Comparison of ENCODE assay signal across 8 cellular contexts in genomic region chrX:139932901-139933796, GRCh38. TPM values are rescaled to one million over a fixed set of nuclear protein-coding genes. Genes with fewer than 3 reads are reported as not detected.
A peak's percentile ranks its signal among the peaks of the same experiment; 100 is the strongest.
DNase-seq lines count a peak whose midpoint lies in the region; ATAC-seq and TF ChIP-seq lines count a peak whose summit lies in the region.

TSS of gene ATP11C (minus strand) at chrX:139933053. CDS start at chrX:139932042, 1,011 bp downstream.

- no peaks in the 10 kb centered on the region for H3K4me1 ChIP-seq in cardiac muscle cell (ENCODE audit: low read depth)
- peaks cover 0 to 16% (median 2%) of the 10 kb centered on the region in 4 donors for H3K4me1 ChIP-seq in transverse colon

- H3K27ac ChIP-seq in KOPT-K1 (ENCODE audit: low read depth, low read length, poor library complexity, severe bottlenecking), result peak within 1 kb of the TSS; percentile 76
- peak within 1 kb of the TSS; percentile 86 for H3K27ac ChIP-seq in cardiac muscle cell
- H3K27ac ChIP-seq in transverse colon, result peak within 1 kb of the TSS; percentile 98

- H3K27me3 ChIP-seq in cardiac muscle cell (no peaks in the 10 kb centered on the region), transverse colon (no peaks in the 10 kb centered on the region)

- peak; percentile 87 for DNase-seq in EL
- DNase-seq in SKM-1 (lab: John Stamatoyannopoulos, UW; ENCODE audit: unreplicated experiment), result peak; percentile 50
- DNase-seq in activated naive CD8-positive, alpha-beta T cell treated with anti-CD3 and anti-CD28 coated beads, Interleukin-2, amount 10 ng/mL, durations not matched to agents 7 days and 5 days, result peak; percentile 79
- peak; percentile 81 to 92 for DNase-seq in cardiac muscle cell (ENCODE audit: low read depth in 1 of 2, low spot score in 1 of 2)
- peak; percentile 77 for DNase-seq in pons (ENCODE audit: low spot score)
- DNase-seq in transverse colon, result peak; percentile 88

- POLR2A ChIA-PET in activated naive CD8-positive, alpha-beta T cell treated with anti-CD3 and anti-CD28 coated beads, Interleukin-2, amount 10 ng/mL, durations not matched to agents 7 days and 5 days (lab: Charles Lee), result no interaction called here

- H3K36me3 Mint-ChIP-seq in activated naive CD8-positive, alpha-beta T cell treated with anti-CD3 and anti-CD28 coated beads, Interleukin-2, amount 10 ng/mL, durations not matched to agents 7 days and 5 days, result peaks cover 3% of the 10 kb centered on the region

- H3K27ac Mint-ChIP-seq in activated naive CD8-positive, alpha-beta T cell treated with anti-CD3 and anti-CD28 coated beads, Interleukin-2, amount 10 ng/mL, durations not matched to agents 7 days and 5 days, result peak within 1 kb of the TSS; percentile 98

- peaks cover 12% of the 10 kb centered on the region for H3K4me1 Mint-ChIP-seq in activated naive CD8-positive, alpha-beta T cell treated with anti-CD3 and anti-CD28 coated beads, Interleukin-2, amount 10 ng/mL, durations not matched to agents 7 days and 5 days

- no peaks in the 10 kb centered on the region for H3K27me3 Mint-ChIP-seq in activated naive CD8-positive, alpha-beta T cell treated with anti-CD3 and anti-CD28 coated beads, Interleukin-2, amount 10 ng/mL, durations not matched to agents 7 days and 5 days

- intact Hi-C loops in transverse colon (cut with DNase I; ENCODE audit: low total_unique reads), result no loop called here

- no peak for TF ChIP-seq EP300 in transverse colon (IDR thresholded peaks at IDR 0.05; ENCODE audit: low read depth)

- ATAC-seq in GM21723 (IDR thresholded peaks at IDR 0.05; ENCODE audit: unreplicated experiment), result peak; percentile 79
- ATAC-seq in activated naive CD8-positive, alpha-beta T cell treated with anti-CD3 and anti-CD28 coated beads, Interleukin-2, amount 10 ng/mL, durations not matched to agents 7 days and 5 days (ENCODE audit: low read depth), result peak; percentile 77

- no peaks in the 10 kb centered on the region for H3K9me3 ChIP-seq in KOPT-K1 (ENCODE audit: insufficient read depth, low read length, poor library complexity, severe bottlenecking)
- no peaks in the 10 kb centered on the region for H3K9me3 ChIP-seq in cardiac muscle cell (ENCODE audit: low read depth)
- H3K9me3 ChIP-seq in transverse colon, result no peaks in the 10 kb centered on the region

- peak within 1 kb of the TSS; percentile 90 for H3K4me3 Mint-ChIP-seq in activated naive CD8-positive, alpha-beta T cell treated with anti-CD3 and anti-CD28 coated beads, Interleukin-2, amount 10 ng/mL, durations not matched to agents 7 days and 5 days

- TF ChIP-seq CTCF in cardiac muscle cell (IDR thresholded peaks at IDR 0.05; ENCODE audit: low read depth, low read length), result no peak
- TF ChIP-seq CTCF in transverse colon (IDR thresholded peaks at IDR 0.05), result no peak

- no peaks in the 10 kb centered on the region for H3K9me3 Mint-ChIP-seq in activated naive CD8-positive, alpha-beta T cell treated with anti-CD3 and anti-CD28 coated beads, Interleukin-2, amount 10 ng/mL, durations not matched to agents 7 days and 5 days

- WGBS in transverse colon (ENCODE audit: low coverage in 1 of 2), 2 donors, result 42% methylated on average over 52 of the region's 52 CpGs; no CpG with 5 or more reads in 1 of the 2 donors

- TF ChIP-seq POLR2A in transverse colon (IDR thresholded peaks at IDR 0.05), result peak; percentile 85

- H3K36me3 ChIP-seq in KOPT-K1 (ENCODE audit: insufficient read depth, low read length), result no peaks in the 10 kb centered on the region
- H3K36me3 ChIP-seq in cardiac muscle cell, result no peaks in the 10 kb centered on the region
- no peaks in the 10 kb centered on the region for H3K36me3 ChIP-seq in transverse colon

- H3K4me3 ChIP-seq in cardiac muscle cell (peak within 1 kb of the TSS; percentile 51), transverse colon (peak within 1 kb of the TSS; percentile 72 to 93 (median 77))

- in situ Hi-C loops in transverse colon (cut with MboI; ENCODE audit: low pct_ligation_motif_present in 1 of 4, low pct_unique_long_range_greater_than_20kb in 1 of 4, low sequenced_read_pairs in 3 of 4), result no loop called here

RNA-seq across cellular contexts. Expression of gene ATP11C, which starts in this region (rescaled TPM):
- total RNA-seq in activated naive CD8-positive, alpha-beta T cell treated with anti-CD3 and anti-CD28 coated beads, Interleukin-2, amount 10 ng/mL, durations not matched to agents 7 days and 5 days, result 10 to 100 TPM; 16.7 to 20.4 TPM
- total RNA-seq in cardiac muscle cell (10.6 and 17.1 TPM in 2 replicates), transverse colon (10 to 100 TPM in 3 of 4 donors, 1 to 10 TPM in 1; 6.4 to 26.0 (median 15.4) TPM)
- polyA plus RNA-seq in cardiac muscle cell, result 7.4 and 11.4 TPM in 2 replicates

Comparison
In these comparisons a context has a peak if more than half of its experiments do, and no peak if none do; other contexts are left out.
1. Peak in every context shown above with its lines: DNase-seq, ATAC-seq, H3K4me3 ChIP-seq and H3K27ac ChIP-seq.